8 cellular contexts compared by ENCODE assay signal in genomic region chr1:53195913-53196484, GRCh38. TPM values are rescaled to one million over a fixed set of nuclear protein-coding genes. Genes with fewer than 3 reads are reported as not detected.
DNase-seq lines count a peak whose midpoint lies in the region; ATAC-seq lines count a peak whose summit lies in the region.

No MANE protein-coding gene starts in this region.

- H3K4me3 Mint-ChIP-seq in activated T-helper 17 cell treated with anti-CD3 and anti-CD28 coated beads, Interleukin-2, amount 50 U/mL, for 72 hours = peak overlapping the region; percentile 99

- peak overlapping the region; percentile 100 for H3K27ac Mint-ChIP-seq in activated T-helper 17 cell treated with anti-CD3 and anti-CD28 coated beads, Interleukin-2, amount 50 U/mL, for 72 hours

- no peaks in the 10 kb centered on the region for H3K27me3 ChIP-seq in stomach smooth muscle (ENCODE audit: control insufficient read depth in 1 of 2, insufficient read depth in 2 of 2, low read length in 2 of 2)

- H3K4me3 ChIP-seq in iPS-18c (ENCODE audit: insufficient read depth, low read depth, low read length) = peak overlapping the region; percentile 90; the same call in 1 of the 2 replicates
- H3K4me3 ChIP-seq in stomach smooth muscle (ENCODE audit: low read length in 2 of 2) = peak overlapping the region; percentile 61 to 92

- DNase-seq in GM19240 (ENCODE audit: insufficient read length, low spot score) = no peak
- no peak for DNase-seq in amygdala (lab: John Stamatoyannopoulos, UW)

- peaks cover 22% of the 10 kb centered on the region for H3K36me3 Mint-ChIP-seq in activated T-helper 17 cell treated with anti-CD3 and anti-CD28 coated beads, Interleukin-2, amount 50 U/mL, for 72 hours (ENCODE audit: low read depth)

- peak overlapping the region; percentile 30 to 49 for H3K9ac ChIP-seq in stomach smooth muscle (ENCODE audit: low read length in 2 of 2)

- ATAC-seq in GM18870 (IDR thresholded peaks at IDR 0.05; ENCODE audit: unreplicated experiment) (peak; percentile 14), HG02938 (IDR thresholded peaks at IDR 0.05; ENCODE audit: unreplicated experiment) (peak; percentile 22), GM19324 (IDR thresholded peaks at IDR 0.05; ENCODE audit: low FRiP score, unreplicated experiment) (no peak)
- ATAC-seq in activated T-helper 17 cell treated with anti-CD3 and anti-CD28 coated beads, Interleukin-2, amount 50 U/mL, for 72 hours (replicated peaks) = peak; percentile 23

- H3K4me1 Mint-ChIP-seq in activated T-helper 17 cell treated with anti-CD3 and anti-CD28 coated beads, Interleukin-2, amount 50 U/mL, for 72 hours = peaks cover 10% of the 10 kb centered on the region

- peak overlapping the region; percentile 99 for H3K27ac ChIP-seq in stomach smooth muscle (ENCODE audit: low read length)

- H3K9me3 ChIP-seq in iPS-18c (ENCODE audit: control insufficient read depth, insufficient read depth, low read length) = no peaks in the 10 kb centered on the region
- H3K9me3 ChIP-seq in stomach smooth muscle (ENCODE audit: control insufficient read depth in 2 of 2, low read length in 2 of 2) = no peaks in the 10 kb centered on the region

- H3K4me1 ChIP-seq in stomach smooth muscle (ENCODE audit: control insufficient read depth, insufficient read depth, low read length) = peaks cover 30% of the 10 kb centered on the region

- peaks cover 4 to 5% of the 10 kb centered on the region in 2 donors for H3K36me3 ChIP-seq in stomach smooth muscle (ENCODE audit: control insufficient read depth in 2 of 2, insufficient read depth in 2 of 2, low read length in 2 of 2)

- no peaks in the 10 kb centered on the region for H3K9me3 Mint-ChIP-seq in activated T-helper 17 cell treated with anti-CD3 and anti-CD28 coated beads, Interleukin-2, amount 50 U/mL, for 72 hours

- H3K27me3 Mint-ChIP-seq in activated T-helper 17 cell treated with anti-CD3 and anti-CD28 coated beads, Interleukin-2, amount 50 U/mL, for 72 hours = no peaks in the 10 kb centered on the region

RNA-seq across cellular contexts. Expression of gene CPT2, which starts 0.6 kb away (rescaled TPM):
- 10 to 100 TPM; 14.5 to 16.5 TPM for total RNA-seq in activated T-helper 17 cell treated with anti-CD3 and anti-CD28 coated beads, Interleukin-2, amount 50 U/mL, for 72 hours

RNA-seq across cellular contexts. Expression of gene CZIB, which starts 24.4 kb away (rescaled TPM):
- 10 to 100 TPM; 43.0 to 48.8 TPM for total RNA-seq in activated T-helper 17 cell treated with anti-CD3 and anti-CD28 coated beads, Interleukin-2, amount 50 U/mL, for 72 hours

RNA-seq across cellular contexts. Expression of gene MAGOH, which starts 42.3 kb away (rescaled TPM):
- 10 to 100 TPM; 49.6 to 83.9 TPM for total RNA-seq in activated T-helper 17 cell treated with anti-CD3 and anti-CD28 coated beads, Interleukin-2, amount 50 U/mL, for 72 hours

RNA-seq across cellular contexts. Expression of gene SLC1A7, which starts 53.6 kb away (rescaled TPM):
- total RNA-seq in activated T-helper 17 cell treated with anti-CD3 and anti-CD28 coated beads, Interleukin-2, amount 50 U/mL, for 72 hours = not detected
